ENCODE assay signal across 8 cellular contexts in the genomic region with DNA sequence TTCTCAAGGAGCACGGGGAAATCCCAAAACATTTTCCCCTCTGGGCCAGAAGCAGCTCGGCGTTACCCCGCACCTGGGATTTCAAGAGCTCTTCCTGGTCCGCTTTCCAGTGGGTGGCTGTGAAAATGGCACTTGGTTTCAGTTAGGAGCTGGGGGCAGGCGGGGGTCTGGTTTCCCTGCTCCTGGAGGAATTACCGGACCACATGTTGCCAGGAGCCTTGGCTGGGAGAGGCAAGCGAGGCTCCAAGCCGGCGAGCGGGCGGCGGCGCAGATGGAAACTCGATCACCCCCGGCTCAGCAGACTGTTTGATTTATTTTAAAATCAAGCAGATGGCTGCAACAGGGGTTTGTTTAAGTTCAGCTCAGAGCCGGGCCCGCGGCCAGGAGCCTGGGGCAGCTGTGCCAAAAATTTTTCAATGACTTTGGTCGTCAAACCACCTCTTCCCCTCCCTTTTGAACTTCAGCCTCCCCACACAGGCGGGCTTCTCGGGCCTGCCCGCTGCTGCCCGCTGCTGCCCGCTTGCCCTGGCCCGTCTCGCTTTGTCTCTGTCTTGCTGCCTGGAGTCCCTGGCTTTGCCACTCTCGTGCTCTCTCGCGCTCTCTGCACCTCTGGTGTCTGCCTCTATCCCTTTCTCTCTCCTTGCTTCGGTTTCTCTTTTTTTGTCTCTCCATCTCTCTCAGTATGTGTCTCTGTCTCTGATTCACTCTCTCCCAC.
DNase-seq lines count a peak whose midpoint lies in the region; ATAC-seq lines count a peak whose summit lies in the region.

No MANE protein-coding gene starts in this region.

- H3K27ac ChIP-seq in mesenchymal stem cell (ENCODE audit: low read length, poor library complexity, severe bottlenecking), result peak overlapping the region; percentile 91

- peak; percentile 87 for DNase-seq in COLO668 (lab: John Stamatoyannopoulos, UW; ENCODE audit: unreplicated experiment)
- peak; percentile 85 to 93 for DNase-seq in NCI-H446 (lab: John Stamatoyannopoulos, UW)
- DNase-seq in dermis microvascular lymphatic vessel endothelial cell (ENCODE audit: low read depth in 2 of 2), result peak; percentile 66 to 71
- peak; percentile 79 for DNase-seq in mesenchymal stem cell
- no peak for DNase-seq in activated naive CD4-positive, alpha-beta T cell treated with anti-CD3 and anti-CD28 coated beads, Interleukin-2, amount 50 U/mL, for 16 hours
- DNase-seq in ecto neural progenitor cell (ENCODE audit: low spot score), result no peak

- H3K4me1 ChIP-seq in mesenchymal stem cell (ENCODE audit: control insufficient read depth, insufficient read depth, low read depth, low read length), result peaks cover 56% of the 10 kb centered on the region

- H3K9me3 ChIP-seq in mesenchymal stem cell (ENCODE audit: control insufficient read depth, low read length), result no peaks in the 10 kb centered on the region

- peak overlapping the region; percentile 90 to 91 for H3K18ac ChIP-seq in mesenchymal stem cell (ENCODE audit: low read depth in 1 of 2, low read length in 2 of 2)

- H4K91ac ChIP-seq in mesenchymal stem cell (ENCODE audit: low read length), result peak overlapping the region; percentile 89

- H3K14ac ChIP-seq in mesenchymal stem cell (ENCODE audit: low read length in 2 of 2), result peak overlapping the region in 1 of 2 experiments; percentile 73

- peak overlapping the region; percentile 73 for H3K9ac ChIP-seq in mesenchymal stem cell (ENCODE audit: low read length)

- whole genome bisulfite sequencing in mesenchymal stem cell, result 35% methylated on average over 31 of the region's 31 CpGs

- H2BK15ac ChIP-seq in mesenchymal stem cell (ENCODE audit: low read depth, poor library complexity, severe bottlenecking), result peak overlapping the region; percentile 65

- H3K23ac ChIP-seq in mesenchymal stem cell (ENCODE audit: low read length in 2 of 2), result no peak overlapping the region

- peak overlapping the region; percentile 44 for H3K4me2 ChIP-seq in mesenchymal stem cell (ENCODE audit: low read length, poor library complexity, severe bottlenecking)

- peak overlapping the region; percentile 78 for H4K8ac ChIP-seq in mesenchymal stem cell (ENCODE audit: low read length)

- H2BK5ac ChIP-seq in mesenchymal stem cell (ENCODE audit: low read depth, low read length, poor library complexity, severe bottlenecking), result peak overlapping the region; percentile 79

- no peak overlapping the region for H2AFZ ChIP-seq in mesenchymal stem cell (ENCODE audit: low read depth, low read length)

- H3K4ac ChIP-seq in mesenchymal stem cell (ENCODE audit: low read depth in 1 of 2, low read length in 2 of 2), result peak overlapping the region; percentile 27 to 85

- H3K36me3 ChIP-seq in mesenchymal stem cell (ENCODE audit: control insufficient read depth in 1 of 2, insufficient read depth in 2 of 2, low read depth in 1 of 2, low read length in 2 of 2), result no peaks in the 10 kb centered on the region

- peaks cover 29% of the 10 kb centered on the region for H3K79me1 ChIP-seq in mesenchymal stem cell (replicated peaks; ENCODE audit: low read length, poor library complexity, severe bottlenecking)

- H3K4me3 ChIP-seq in mesenchymal stem cell (ENCODE audit: insufficient read depth in 1 of 2, low read depth in 1 of 2, low read length in 2 of 2), result peak overlapping the region in 1 of 2 experiments; percentile 49

- peak overlapping the region; percentile 46 for H2AK5ac ChIP-seq in mesenchymal stem cell (ENCODE audit: low read length, severe bottlenecking)

- peak overlapping the region; percentile 54 for H2BK120ac ChIP-seq in mesenchymal stem cell (ENCODE audit: low read depth, low read length)

- H3K27me3 ChIP-seq in mesenchymal stem cell (ENCODE audit: control insufficient read depth in 1 of 2, insufficient read depth in 1 of 2, low read length in 2 of 2), result no peaks in the 10 kb centered on the region

- H2BK12ac ChIP-seq in mesenchymal stem cell (ENCODE audit: low read length in 2 of 2), result peak overlapping the region; percentile 38 to 91

- ATAC-seq in GM19035 (IDR thresholded peaks at IDR 0.05; ENCODE audit: unreplicated experiment), result no peak
- no peak for ATAC-seq in HG02884 (IDR thresholded peaks at IDR 0.05; ENCODE audit: unreplicated experiment)

Comparison
In these comparisons a context has a peak if more than half of its experiments do, and no peak if none do; other contexts are left out.
1. DNase-seq: peak in COLO668 (single experiment), NCI-H446 (2 of 2), dermis microvascular lymphatic vessel endothelial cell (2 of 2) and mesenchymal stem cell (single experiment); none in activated naive CD4-positive, alpha-beta T cell treated with anti-CD3 and anti-CD28 coated beads, Interleukin-2, amount 50 U/mL, for 16 hours (single experiment) and ecto neural progenitor cell (single experiment).